Comparison of ENCODE assay signal across 24 cellular contexts in the genomic region with DNA sequence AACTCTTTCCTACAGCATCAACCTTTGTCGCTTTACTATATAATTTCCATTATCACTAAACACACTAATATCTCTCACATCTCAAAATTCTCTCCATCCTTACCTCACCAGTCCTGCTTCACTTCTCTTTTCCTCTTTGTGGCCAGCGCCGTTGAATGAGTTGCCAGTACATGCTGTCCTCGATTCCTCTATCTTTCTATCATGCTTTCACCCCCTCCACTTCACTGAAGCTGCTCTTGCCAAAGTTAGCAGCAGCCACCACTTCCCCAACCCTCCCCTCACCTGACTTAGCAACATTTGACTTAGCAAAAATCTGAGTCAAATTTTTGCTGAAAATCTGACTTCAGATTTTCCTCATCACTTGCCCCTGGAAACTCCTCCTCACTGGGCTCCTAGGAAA.
"Had no signal": no experiment of that assay in that cellular context is flagged by ENCODE, and none has a peak within 500 bp of the region (broad histone marks: within the 10 kb centered on the region; RNA-seq: fewer than 3 reads in every experiment).

No MANE protein-coding gene starts in this region.

- H3K4me3 Mint-ChIP-seq: activated CD4-positive, alpha-beta T cell treated with anti-CD3 and anti-CD28 coated beads, Interleukin-2, amount 10 ng/mL, durations not matched to agents 7 days and 5 days; activated CD8-positive, alpha-beta memory T cell treated with anti-CD3 and anti-CD28 coated beads, Interleukin-2, amount 10 ng/mL, durations not matched to agents 7 days and 5 days; activated CD8-positive, alpha-beta T cell treated with anti-CD3 and anti-CD28 coated beads for 36 hours; activated T-helper 1 cell treated with anti-CD3 and anti-CD28 coated beads, Interleukin-12 subunit alpha, Interleukin-12 subunit beta, Interleukin-2, Interleukin-4 antibody, amounts not matched to agents 30 ng/mL and 10 ng/mL and 1 ng/mL, durations not matched to agents 14 hours and 24 hours and 36 hours; brain; dendritic cell treated with granulocyte-macrophage colony-stimulating factor and Interleukin-4, amounts not matched to agents 40 ng/mL and 50 ng/mL, for 4 days; immature natural killer cell; natural killer cell; T-helper 1 cell treated with Interleukin-12 subunit alpha and Interleukin-12 subunit beta and Interleukin-4 antibody, amounts not matched to agents 30 μg/mL and 1 μg/mL, for 36 hours had no signal

- H3K27me3 Mint-ChIP-seq: activated CD4-positive, alpha-beta T cell treated with anti-CD3 and anti-CD28 coated beads, Interleukin-2, amount 10 ng/mL, durations not matched to agents 7 days and 5 days; activated CD8-positive, alpha-beta memory T cell treated with anti-CD3 and anti-CD28 coated beads, Interleukin-2, amount 10 ng/mL, durations not matched to agents 7 days and 5 days; activated CD8-positive, alpha-beta T cell treated with anti-CD3 and anti-CD28 coated beads for 36 hours; brain; dendritic cell treated with granulocyte-macrophage colony-stimulating factor and Interleukin-4, amounts not matched to agents 40 ng/mL and 50 ng/mL, for 4 days had no signal

- H3K4me1 Mint-ChIP-seq: activated CD4-positive, alpha-beta T cell treated with anti-CD3 and anti-CD28 coated beads, Interleukin-2, amount 10 ng/mL, durations not matched to agents 7 days and 5 days; activated CD8-positive, alpha-beta memory T cell treated with anti-CD3 and anti-CD28 coated beads, Interleukin-2, amount 10 ng/mL, durations not matched to agents 7 days and 5 days had no signal

- H3K27me3 ChIP-seq: foreskin keratinocyte, hepatocyte, left lung, tibial artery had no signal

- H3K4me1 ChIP-seq: foreskin keratinocyte, left lung, tibial artery had no signal

- H3K27ac Mint-ChIP-seq: activated CD4-positive, alpha-beta T cell treated with anti-CD3 and anti-CD28 coated beads, Interleukin-2, amount 10 ng/mL, durations not matched to agents 7 days and 5 days; activated CD8-positive, alpha-beta memory T cell treated with anti-CD3 and anti-CD28 coated beads, Interleukin-2, amount 10 ng/mL, durations not matched to agents 7 days and 5 days; activated CD8-positive, alpha-beta T cell treated with anti-CD3 and anti-CD28 coated beads for 36 hours; activated T-helper 1 cell treated with anti-CD3 and anti-CD28 coated beads, Interleukin-12 subunit alpha, Interleukin-12 subunit beta, Interleukin-2, Interleukin-4 antibody, amounts not matched to agents 30 ng/mL and 10 ng/mL and 1 ng/mL, durations not matched to agents 14 hours and 24 hours and 36 hours; brain; dendritic cell treated with granulocyte-macrophage colony-stimulating factor and Interleukin-4, amounts not matched to agents 40 ng/mL and 50 ng/mL, for 4 days; natural killer cell; T-helper 1 cell treated with Interleukin-12 subunit alpha and Interleukin-12 subunit beta and Interleukin-4 antibody, amounts not matched to agents 30 μg/mL and 1 μg/mL, for 36 hours had no signal

- H3K4me3 ChIP-seq: hepatocyte, left lung, tibial artery had no signal

- H3K9me3 Mint-ChIP-seq: activated CD4-positive, alpha-beta T cell treated with anti-CD3 and anti-CD28 coated beads, Interleukin-2, amount 10 ng/mL, durations not matched to agents 7 days and 5 days; activated CD8-positive, alpha-beta T cell treated with anti-CD3 and anti-CD28 coated beads for 36 hours; activated naive CD4-positive, alpha-beta T cell treated with anti-CD3 and anti-CD28 coated beads, Interleukin-2, amount 50 U/mL, for 72 hours; activated T-helper 1 cell treated with anti-CD3 and anti-CD28 coated beads, Interleukin-12 subunit alpha, Interleukin-12 subunit beta, Interleukin-2, Interleukin-4 antibody, amounts not matched to agents 30 ng/mL and 10 ng/mL and 1 ng/mL, durations not matched to agents 14 hours and 24 hours and 36 hours; dendritic cell treated with granulocyte-macrophage colony-stimulating factor and Interleukin-4, amounts not matched to agents 40 ng/mL and 50 ng/mL, for 4 days; immature natural killer cell; natural killer cell; T-helper 1 cell treated with Interleukin-12 subunit alpha and Interleukin-12 subunit beta and Interleukin-4 antibody, amounts not matched to agents 30 μg/mL and 1 μg/mL, for 36 hours had no signal

- H3K27ac ChIP-seq: foreskin keratinocyte, hepatocyte, left lung, tibial artery had no signal

- H3K9me3 ChIP-seq: left lung, tibial artery had no signal

- DNase-seq: activated CD4-positive, alpha-beta T cell treated with anti-CD3 and anti-CD28 coated beads, Interleukin-2, amount 10 ng/mL, durations not matched to agents 7 days and 5 days; activated CD8-positive, alpha-beta memory T cell treated with anti-CD3 and anti-CD28 coated beads, Interleukin-2, amount 10 ng/mL, durations not matched to agents 7 days and 5 days; activated CD8-positive, alpha-beta T cell treated with anti-CD3 and anti-CD28 coated beads for 36 hours; activated gamma-delta T cell; aorta; caudate nucleus; effector CD8-positive, alpha-beta T cell; erythroblast; foreskin keratinocyte; immature natural killer cell; left lung; mammary epithelial cell; midbrain; natural killer cell; stimulated activated CD4-positive, alpha-beta T cell treated with anti-CD3 and anti-CD28 coated beads, Interleukin-2, amount 100 ng/mL, for 48 hours; stimulated activated CD8-positive, alpha-beta memory T cell treated with anti-CD3 and anti-CD28 coated beads, Interleukin-4, amount 100 ng/mL, for 48 hours; stimulated activated naive CD8-positive, alpha-beta T cell treated with anti-CD3 and anti-CD28 coated beads, Interleukin-15, Interleukin-2, amounts not matched to agents 100 U/mL and 50 U/mL, for 24 hours; tibial artery had no signal

- ATAC-seq: activated CD8-positive, alpha-beta memory T cell treated with anti-CD3 and anti-CD28 coated beads, Interleukin-2, amount 10 ng/mL, durations not matched to agents 7 days and 5 days; activated CD8-positive, alpha-beta T cell treated with anti-CD3 and anti-CD28 coated beads for 36 hours; activated naive CD4-positive, alpha-beta T cell treated with anti-CD3 and anti-CD28 coated beads, Interleukin-2, amount 50 U/mL, for 72 hours; foreskin keratinocyte; left lung; natural killer cell; stimulated activated naive CD8-positive, alpha-beta T cell treated with anti-CD3 and anti-CD28 coated beads, Interleukin-15, Interleukin-2, amounts not matched to agents 100 U/mL and 50 U/mL, for 24 hours had no signal
